1 cellular context compared by ENCODE assay signal in the genomic region with DNA sequence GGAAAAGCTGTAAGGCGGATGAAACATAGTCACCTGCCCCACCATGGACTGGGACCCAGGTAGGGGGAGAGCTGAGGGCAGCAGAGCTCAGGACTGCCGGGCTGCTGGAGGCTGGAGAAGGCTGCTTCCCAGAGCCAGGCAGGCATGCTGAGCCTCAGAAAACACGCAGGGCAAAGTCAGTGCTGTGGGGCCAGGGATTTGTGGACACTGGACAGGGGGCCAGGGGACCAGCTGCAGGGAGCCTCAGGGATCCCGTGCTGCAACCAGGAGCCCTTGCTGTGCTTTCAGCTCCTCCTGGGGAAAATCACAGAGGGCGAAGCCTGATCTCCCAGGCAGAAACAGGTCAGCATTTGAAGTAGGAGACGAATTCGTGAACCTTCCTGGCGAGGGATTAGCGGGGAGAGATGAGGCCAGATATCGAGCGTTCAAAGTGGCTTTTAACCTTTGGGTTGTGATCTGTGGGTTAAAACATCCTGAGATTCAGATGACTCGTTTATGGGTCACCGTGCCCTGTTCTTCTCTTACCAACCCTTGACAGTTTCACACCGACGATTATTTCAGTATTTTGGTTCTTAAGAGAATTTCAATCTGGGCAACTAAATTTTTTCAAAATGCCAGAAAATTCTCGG.
TF ChIP-seq lines count a peak whose summit lies in the region.

No MANE protein-coding gene starts in this region.

TF ChIP-seq in HCT116, 20 proteins besides CTCF, POLR2A, EP300 and RAD21 (continued from another document):
- TF ChIP-seq, protein P1, sequence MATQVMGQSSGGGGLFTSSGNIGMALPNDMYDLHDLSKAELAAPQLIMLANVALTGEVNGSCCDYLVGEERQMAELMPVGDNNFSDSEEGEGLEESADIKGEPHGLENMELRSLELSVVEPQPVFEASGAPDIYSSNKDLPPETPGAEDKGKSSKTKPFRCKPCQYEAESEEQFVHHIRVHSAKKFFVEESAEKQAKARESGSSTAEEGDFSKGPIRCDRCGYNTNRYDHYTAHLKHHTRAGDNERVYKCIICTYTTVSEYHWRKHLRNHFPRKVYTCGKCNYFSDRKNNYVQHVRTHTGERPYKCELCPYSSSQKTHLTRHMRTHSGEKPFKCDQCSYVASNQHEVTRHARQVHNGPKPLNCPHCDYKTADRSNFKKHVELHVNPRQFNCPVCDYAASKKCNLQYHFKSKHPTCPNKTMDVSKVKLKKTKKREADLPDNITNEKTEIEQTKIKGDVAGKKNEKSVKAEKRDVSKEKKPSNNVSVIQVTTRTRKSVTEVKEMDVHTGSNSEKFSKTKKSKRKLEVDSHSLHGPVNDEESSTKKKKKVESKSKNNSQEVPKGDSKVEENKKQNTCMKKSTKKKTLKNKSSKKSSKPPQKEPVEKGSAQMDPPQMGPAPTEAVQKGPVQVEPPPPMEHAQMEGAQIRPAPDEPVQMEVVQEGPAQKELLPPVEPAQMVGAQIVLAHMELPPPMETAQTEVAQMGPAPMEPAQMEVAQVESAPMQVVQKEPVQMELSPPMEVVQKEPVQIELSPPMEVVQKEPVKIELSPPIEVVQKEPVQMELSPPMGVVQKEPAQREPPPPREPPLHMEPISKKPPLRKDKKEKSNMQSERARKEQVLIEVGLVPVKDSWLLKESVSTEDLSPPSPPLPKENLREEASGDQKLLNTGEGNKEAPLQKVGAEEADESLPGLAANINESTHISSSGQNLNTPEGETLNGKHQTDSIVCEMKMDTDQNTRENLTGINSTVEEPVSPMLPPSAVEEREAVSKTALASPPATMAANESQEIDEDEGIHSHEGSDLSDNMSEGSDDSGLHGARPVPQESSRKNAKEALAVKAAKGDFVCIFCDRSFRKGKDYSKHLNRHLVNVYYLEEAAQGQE (IDR thresholded peaks at IDR 0.05; ENCODE audit: low read depth): no peak
- TF ChIP-seq YY1 (IDR thresholded peaks at IDR 0.05; ENCODE audit: extremely low read depth, insufficient replicate concordance, low read depth, low read length): no peak
- no peak for TF ChIP-seq POLR2AphosphoS5 (IDR thresholded peaks at IDR 0.05; ENCODE audit: low read depth, low read length)
- no peak for TF ChIP-seq CEBPB (IDR thresholded peaks at IDR 0.05; ENCODE audit: low read depth)
- TF ChIP-seq SRF (IDR thresholded peaks at IDR 0.05; ENCODE audit: low read depth): no peak
- TF ChIP-seq ELF1 (IDR thresholded peaks at IDR 0.05; ENCODE audit: borderline replicate concordance, low read depth): no peak
- TF ChIP-seq, protein P2, sequence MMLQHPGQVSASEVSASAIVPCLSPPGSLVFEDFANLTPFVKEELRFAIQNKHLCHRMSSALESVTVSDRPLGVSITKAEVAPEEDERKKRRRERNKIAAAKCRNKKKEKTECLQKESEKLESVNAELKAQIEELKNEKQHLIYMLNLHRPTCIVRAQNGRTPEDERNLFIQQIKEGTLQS (IDR thresholded peaks at IDR 0.05): no peak
- no peak for TF ChIP-seq TCF7L2 (IDR thresholded peaks at IDR 0.05; ENCODE audit: borderline replicate concordance, extremely low read depth, insufficient read depth, insufficient read length)
- no peak for TF ChIP-seq ZBTB33 (IDR thresholded peaks at IDR 0.05; ENCODE audit: extremely low read depth, insufficient replicate concordance, low read length)
- no peak for TF ChIP-seq ZFX (IDR thresholded peaks at IDR 0.05)
- no peak for TF ChIP-seq MAX (IDR thresholded peaks at IDR 0.05)
- no peak for TF ChIP-seq JUND (IDR thresholded peaks at IDR 0.05)
